ENCODE assay signal across 8 cellular contexts in the genomic region with DNA sequence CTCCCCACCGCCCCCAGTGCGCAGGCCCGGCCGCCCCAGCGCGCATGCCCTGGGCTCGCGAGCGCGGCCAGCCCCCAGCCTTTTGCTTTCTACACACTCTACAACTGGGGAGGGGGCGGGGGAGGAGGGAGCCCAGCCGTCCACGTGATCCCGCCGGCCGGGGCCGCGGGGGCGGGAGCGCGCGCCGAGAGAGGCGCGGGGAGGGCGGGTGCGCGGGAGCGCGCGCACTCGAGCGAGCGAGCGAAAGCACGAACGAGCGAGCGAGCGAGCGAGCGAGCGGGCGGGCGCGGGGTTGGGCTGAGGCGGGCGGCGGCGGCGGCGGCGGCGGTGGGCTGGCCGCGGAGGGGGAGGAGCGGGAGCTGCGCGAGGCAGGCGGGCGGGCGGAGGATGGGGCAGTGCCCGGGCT. TPM values are rescaled to one million over a fixed set of nuclear protein-coding genes. Genes with fewer than 3 reads are reported as not detected.
DNase-seq lines count a peak whose midpoint lies in the region; ATAC-seq, FAIRE-seq and TF ChIP-seq lines count a peak whose summit lies in the region.

A gene (plus strand): TSS at position 395 of the 406 bp plus-strand sequence. CDS start 1,179 bp downstream, outside the sequence.

- H2AFZ ChIP-seq in KMS-11 (ENCODE audit: low read depth), result peak within 1 kb of the TSS; percentile 96

- H3K27ac ChIP-seq in KMS-11, result no peak within 1 kb of the TSS
- peak within 1 kb of the TSS; percentile 75; the same call in 1 of the 2 replicates for H3K27ac ChIP-seq in SK-N-MC

- no peak for FAIRE-seq in D721Med (lab: Jason Lieb, UNC)

- no peaks in the 10 kb centered on the region for H3K27me3 ChIP-seq in KMS-11 (ENCODE audit: insufficient read depth, low read depth)

- TF ChIP-seq CTCF in D721Med (IDR thresholded peaks at IDR 0.05; ENCODE audit: insufficient read depth, missing control alignments) (no peak), KMS-11 (conservative IDR thresholded peaks at IDR 0.05; ENCODE audit: low read depth, low read length) (no peak), astrocyte of the spinal cord (IDR thresholded peaks at IDR 0.05; ENCODE audit: low read depth, low read length) (no peak), progenitor cell of endocrine pancreas (IDR thresholded peaks at IDR 0.05; ENCODE audit: unreplicated experiment) (no peak)

- H3K27me3 Mint-ChIP-seq in progenitor cell of endocrine pancreas, result peaks cover 13% of the 10 kb centered on the region

- H3K4me2 ChIP-seq in KMS-11, result peak within 1 kb of the TSS; percentile 81

- H3K9me3 ChIP-seq in SK-N-MC (ENCODE audit: low read depth, low read length), result no peaks in the 10 kb centered on the region

- H3K4me1 ChIP-seq in KMS-11 (ENCODE audit: low read depth, poor library complexity, severe bottlenecking), result peaks cover 27% of the 10 kb centered on the region

- H3K27ac Mint-ChIP-seq in progenitor cell of endocrine pancreas, result peak within 1 kb of the TSS; percentile 96

- peak within 1 kb of the TSS; percentile 70 for H3K9ac ChIP-seq in KMS-11
- H3K9ac ChIP-seq in SK-N-MC (ENCODE audit: insufficient read length), result peak within 1 kb of the TSS; percentile 84

- H3K4me3 ChIP-seq in KMS-11 (IDR thresholded peaks at IDR 0.05; ENCODE audit: insufficient read depth, low read depth, low read length) (no peak within 1 kb of the TSS), SK-N-MC (peak within 1 kb of the TSS; percentile 95), astrocyte of the spinal cord (ENCODE audit: low read depth, low read length) (peak within 1 kb of the TSS; percentile 81)

- in situ Hi-C loops in astrocyte of the spinal cord (cut with HindIII; ENCODE audit: low sequenced_read_pairs), result no loop called here

- no peaks in the 10 kb centered on the region for H3K9me3 Mint-ChIP-seq in progenitor cell of endocrine pancreas (ENCODE audit: low read depth)

- DNase-seq in D721Med (ENCODE audit: insufficient read length, low spot score), result peak; percentile 88
- peak; percentile 47 for DNase-seq in SK-N-MC (ENCODE audit: low read depth, low spot score)
- DNase-seq in astrocyte of the spinal cord (ENCODE audit: low read depth, low spot score), result peak; percentile 90
- DNase-seq in hepatic stellate cell (ENCODE audit: low spot score), result peak; percentile 39
- peak; percentile 89 for DNase-seq in progenitor cell of endocrine pancreas (ENCODE audit: low spot score, unreplicated experiment)
- no peak for DNase-seq in EL

- H3K36me3 Mint-ChIP-seq in progenitor cell of endocrine pancreas (ENCODE audit: insufficient read depth), result no peaks in the 10 kb centered on the region

- no peaks in the 10 kb centered on the region for H4K20me1 ChIP-seq in KMS-11 (ENCODE audit: insufficient read depth)

- H3K4me3 Mint-ChIP-seq in progenitor cell of endocrine pancreas (ENCODE audit: low read depth), result peak within 1 kb of the TSS; percentile 76

- peaks cover 8% of the 10 kb centered on the region for H3K4me1 Mint-ChIP-seq in progenitor cell of endocrine pancreas (ENCODE audit: low read depth)

- H3K79me2 ChIP-seq in KMS-11 (ENCODE audit: insufficient read depth, low read depth), result no peaks in the 10 kb centered on the region; the same call in 1 of the 2 replicates

- H3K36me3 ChIP-seq in KMS-11 (ENCODE audit: insufficient read depth), result no peaks in the 10 kb centered on the region
- H3K36me3 ChIP-seq in SK-N-MC (ENCODE audit: insufficient read depth, low read length), result no peaks in the 10 kb centered on the region

- peak; percentile 58 for ATAC-seq in GM21529 (IDR thresholded peaks at IDR 0.05; ENCODE audit: unreplicated experiment)

RNA-seq across cellular contexts. Expression of the gene that starts here (rescaled TPM):
- total RNA-seq in progenitor cell of endocrine pancreas, result 119 and 125 TPM in 2 replicates
